Comparison of ENCODE assay signal across 12 cellular contexts in the genomic region with DNA sequence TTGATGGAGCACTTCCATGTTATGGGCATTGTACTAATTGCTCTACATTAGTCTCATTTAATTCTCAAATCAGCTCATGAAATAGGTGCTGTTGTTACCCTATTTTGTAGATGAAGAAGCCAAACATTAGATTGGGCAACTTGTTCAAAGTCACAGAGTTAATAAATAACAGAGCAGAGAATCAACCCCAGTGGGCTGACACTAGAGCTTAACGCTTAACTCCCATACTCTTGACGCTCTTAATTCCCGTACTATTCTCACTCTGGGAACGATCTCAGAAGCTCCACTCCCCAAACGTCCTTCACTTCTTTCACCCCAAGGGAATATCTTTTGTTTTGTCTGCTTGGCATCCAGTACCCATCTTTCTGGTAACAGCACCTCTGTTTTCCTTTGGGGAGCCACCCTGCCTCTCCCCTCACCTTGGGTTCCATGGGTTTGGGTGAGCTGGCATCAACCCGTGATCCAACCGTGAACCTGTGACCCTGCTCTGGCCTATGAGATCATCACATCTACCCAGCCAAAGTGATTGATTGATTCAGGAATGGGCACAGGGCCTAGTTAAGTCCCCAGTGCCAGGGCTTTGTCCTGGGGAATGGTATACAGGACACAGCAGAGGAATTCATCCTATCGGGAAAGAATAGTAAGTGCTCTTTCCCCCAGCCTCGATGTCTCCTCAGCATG.
"Had no signal": no experiment of that assay in that cellular context is flagged by ENCODE, and none has a peak within 500 bp of the region (broad histone marks: within the 10 kb centered on the region; RNA-seq: fewer than 3 reads in every experiment).

No MANE protein-coding gene starts in this region.

- H3K36me3 ChIP-seq: thyroid gland had no signal

- DNase-seq: activated CD4-positive, alpha-beta T cell treated with anti-CD3 and anti-CD28 coated beads for 4 hours; activated CD8-positive, alpha-beta T cell treated with anti-CD3 and anti-CD28 coated beads, Interleukin-2, amount 10 ng/mL, durations not matched to agents 7 days and 5 days; activated naive CD4-positive, alpha-beta T cell treated with anti-CD3 and anti-CD28 coated beads for 36 hours; caudate nucleus; effector CD4-positive, alpha-beta T cell; hypothalamus; left colon; nephron progenitor cell; T-cell; thyroid gland had no signal

- H3K4me3 ChIP-seq: coronary artery, thyroid gland had no signal

- H3K9me3 ChIP-seq: thyroid gland had no signal

- H3K27ac ChIP-seq: thyroid gland, VCaP had no signal

- H3K27me3 ChIP-seq: thyroid gland had no signal

- ATAC-seq: activated CD8-positive, alpha-beta T cell treated with anti-CD3 and anti-CD28 coated beads, Interleukin-2, amount 10 ng/mL, durations not matched to agents 7 days and 5 days; left colon; T-cell had no signal
